8 cellular contexts compared by ENCODE assay signal in the genomic region with DNA sequence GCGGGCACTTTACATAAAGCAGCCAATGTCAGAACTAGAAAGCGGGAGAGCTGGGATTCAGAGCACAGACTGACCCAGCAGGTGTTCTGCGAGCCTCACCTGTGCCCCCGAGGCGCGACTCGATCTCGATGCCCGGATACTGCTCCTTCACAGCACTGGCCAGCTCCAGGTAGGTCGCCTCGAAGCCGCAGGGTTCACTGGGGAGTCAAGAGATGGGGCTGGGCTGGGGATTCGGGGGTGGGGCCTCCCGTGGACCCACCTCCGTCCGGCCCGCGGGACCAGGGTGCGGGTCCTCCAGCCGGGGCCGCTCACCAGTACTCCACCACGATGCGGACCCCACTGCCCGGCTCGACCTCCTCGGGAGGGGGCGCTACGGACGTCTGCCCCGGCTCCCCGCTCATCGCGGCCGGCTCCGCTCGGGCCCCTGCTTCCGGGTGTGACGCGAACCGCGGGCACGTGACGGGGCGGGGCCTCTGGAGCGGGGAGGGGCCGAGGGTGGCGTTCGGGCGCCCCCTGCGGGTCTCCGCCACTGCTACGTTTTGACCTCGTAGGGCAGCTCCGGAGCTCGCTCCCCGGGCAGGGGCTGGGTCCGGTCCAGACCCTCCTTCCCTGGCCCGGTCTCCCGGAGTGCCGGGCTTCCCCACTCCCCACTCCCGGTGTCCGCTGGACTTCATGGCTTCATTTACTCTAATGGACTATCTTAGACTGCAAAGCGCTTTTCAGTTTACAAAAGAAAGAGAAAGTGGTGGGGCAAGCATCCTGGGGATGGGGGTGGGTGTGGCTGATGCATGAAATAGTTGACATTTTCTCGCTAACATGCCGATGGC. TPM values are rescaled to one million over a fixed set of nuclear protein-coding genes. Genes with fewer than 3 reads are reported as not detected.
DNase-seq lines count a peak whose midpoint lies in the region; ATAC-seq and TF ChIP-seq lines count a peak whose summit lies in the region.

A gene with protein sequence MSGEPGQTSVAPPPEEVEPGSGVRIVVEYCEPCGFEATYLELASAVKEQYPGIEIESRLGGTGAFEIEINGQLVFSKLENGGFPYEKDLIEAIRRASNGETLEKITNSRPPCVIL (minus strand): TSS at position 438 of the 827 bp plus-strand sequence. CDS start 37 bp downstream, at position 401.

- peak within 1 kb of the TSS; percentile 77 for H3K9ac ChIP-seq in KMS-11
- H3K9ac ChIP-seq in fibroblast of lung (ENCODE audit: insufficient read depth, low read length): peak within 1 kb of the TSS; percentile 89

- H3K36me3 ChIP-seq in KMS-11 (ENCODE audit: insufficient read depth) (no peaks in the 10 kb centered on the region), fibroblast of lung (ENCODE audit: control insufficient read depth, insufficient read depth, low read length) (peaks cover 12% of the 10 kb centered on the region)

- H3K27ac ChIP-seq in KMS-11: peak within 1 kb of the TSS; percentile 60
- H3K27ac ChIP-seq in fibroblast of lung (ENCODE audit: insufficient read depth, low read length): peak within 1 kb of the TSS; percentile 92

- peaks cover 18 to 41% of the 10 kb centered on the region in 2 donors for H3K4me1 Mint-ChIP-seq in natural killer cell

- no peaks in the 10 kb centered on the region for H3K27me3 ChIP-seq in KMS-11 (ENCODE audit: insufficient read depth, low read depth)
- no peaks in the 10 kb centered on the region for H3K27me3 ChIP-seq in fibroblast of lung (ENCODE audit: control insufficient read depth, insufficient read depth, low read length)

- H3K36me3 Mint-ChIP-seq in natural killer cell: no peaks in the 10 kb centered on the region

- peak within 1 kb of the TSS; percentile 43 for H2AFZ ChIP-seq in KMS-11 (ENCODE audit: low read depth)
- peak within 1 kb of the TSS; percentile 75 for H2AFZ ChIP-seq in fibroblast of lung (ENCODE audit: low read length)

- TF ChIP-seq CTCF in KMS-11 (conservative IDR thresholded peaks at IDR 0.05; ENCODE audit: low read depth, low read length): peak; percentile 90
- peak; percentile 67 to 69 for TF ChIP-seq CTCF in fibroblast of lung (conservative IDR thresholded peaks at IDR 0.05 in 1 of 2, IDR thresholded peaks at IDR 0.05 in 1 of 2; ENCODE audit: low read depth in 1 of 2, low read length in 2 of 2)
- TF ChIP-seq CTCF in natural killer cell (IDR thresholded peaks at IDR 0.05): peak; percentile 90

- ATAC-seq in GM21723 (IDR thresholded peaks at IDR 0.05; ENCODE audit: unreplicated experiment) (peak; percentile 87), natural killer cell (peak; percentile 94 to 99 (median 95))

- H3K4me1 ChIP-seq in KMS-11 (ENCODE audit: low read depth, poor library complexity, severe bottlenecking): peaks cover 15% of the 10 kb centered on the region
- no peaks in the 10 kb centered on the region for H3K4me1 ChIP-seq in fibroblast of lung (ENCODE audit: control insufficient read depth, extremely low read depth, insufficient read depth, low read length)

- H3K4me3 ChIP-seq in KMS-11 (IDR thresholded peaks at IDR 0.05; ENCODE audit: insufficient read depth, low read depth, low read length): no peak within 1 kb of the TSS
- peak within 1 kb of the TSS; percentile 66 to 96 (median 80) for H3K4me3 ChIP-seq in fibroblast of lung (replicated peaks in 1 of 4; ENCODE audit: control extremely low read depth in 1 of 4, insufficient read depth in 1 of 4, low read depth in 3 of 4, low read length in 4 of 4)

- peak within 1 kb of the TSS; percentile 89 to 96 for H3K27ac Mint-ChIP-seq in natural killer cell

- no peaks in the 10 kb centered on the region for H4K20me1 ChIP-seq in KMS-11 (ENCODE audit: insufficient read depth)
- H4K20me1 ChIP-seq in fibroblast of lung (ENCODE audit: control insufficient read depth, extremely low read depth, insufficient read depth, low read length): no peaks in the 10 kb centered on the region

- H3K79me2 ChIP-seq in KMS-11 (ENCODE audit: insufficient read depth, low read depth) (peaks cover 13% of the 10 kb centered on the region), fibroblast of lung (ENCODE audit: control insufficient read depth, insufficient read depth, low read length) (no peaks in the 10 kb centered on the region)

- H3K9me3 ChIP-seq in fibroblast of lung (ENCODE audit: control insufficient read depth, insufficient read depth, low read depth, low read length): no peaks in the 10 kb centered on the region

- H3K4me3 Mint-ChIP-seq in natural killer cell: peak within 1 kb of the TSS; percentile 89

- intact Hi-C loops in natural killer cell (cut with micrococcal nuclease): loop anchor here (2.0 to 10.0 kb wide), 2 partner anchors 56 to 134 kb away; a partner anchor contains a TSS

- DNase-seq in DMS79 treated with DMSO at 0.1 percent for 48 hours (lab: John Stamatoyannopoulos, UW) (peak; percentile 72), RKO (ENCODE audit: low spot score) (peak; percentile 84), fibroblast of lung (ENCODE audit: low read depth in 2 of 2) (peak; percentile 59 to 78), natural killer cell (peak; percentile 99)
- peak; percentile 92 to 94 for DNase-seq in activated T-helper 1 cell treated with anti-CD3 and anti-CD28 coated beads, Interleukin-2, amount 50 U/mL, for 16 hours (ENCODE audit: low read depth in 1 of 2, low spot score in 1 of 2)
- peak; percentile 88 for DNase-seq in stimulated activated naive CD4-positive, alpha-beta T cell treated with Interleukin-2 at 50 U/mL for 16 hours (lab: John Stamatoyannopoulos, UW)

- peak within 1 kb of the TSS; percentile 85 for H3K4me2 ChIP-seq in KMS-11
- H3K4me2 ChIP-seq in fibroblast of lung (ENCODE audit: extremely low read depth, insufficient read depth, low read length): peak within 1 kb of the TSS; percentile 76

- no peaks in the 10 kb centered on the region for H3K27me3 Mint-ChIP-seq in natural killer cell (ENCODE audit: low read depth in 2 of 2)

- no peaks in the 10 kb centered on the region for H3K9me3 Mint-ChIP-seq in natural killer cell

RNA-seq across cellular contexts. Expression of the gene that starts here (rescaled TPM):
- total RNA-seq in fibroblast of lung (18.2 and 25.6 TPM in 2 replicates), natural killer cell (10 to 100 TPM; 48.8 to 55.2 (median 51.6) TPM)
- 58.0 and 66.2 TPM in 2 replicates for polyA plus RNA-seq in fibroblast of lung
- polyA plus RNA-seq in fibroblast of lung (2012): 77.5 and 83.3 TPM in 2 replicates
- polyA minus RNA-seq in fibroblast of lung (ENCODE audit: low replicate concordance): 45.7 and 76.8 TPM in 2 replicates
